In genomic region chr11:117874910-117875396, GRCh38 we compare ENCODE assay signal across 8 cellular contexts. TPM values are rescaled to one million over a fixed set of nuclear protein-coding genes. Genes with fewer than 3 reads are reported as not detected.
DNase-seq lines count a peak whose midpoint lies in the region; ATAC-seq and TF ChIP-seq lines count a peak whose summit lies in the region.

No MANE protein-coding gene starts in this region.

- H3K4me2 ChIP-seq in BLaER1 (peak overlapping the region; percentile 59), GM23338 (peak overlapping the region; percentile 99), neural progenitor cell (peak overlapping the region; percentile 89)

- H3K4me3 ChIP-seq in BLaER1 (no peak overlapping the region), GM23338 (peak overlapping the region; percentile 91), ectodermal cell (ENCODE audit: insufficient read depth, low read depth, low read length) (peak overlapping the region; percentile 55), neural progenitor cell (peak overlapping the region; percentile 72)

- H3K9me3 Mint-ChIP-seq in GM23338 (no peaks in the 10 kb centered on the region), neural progenitor cell (no peaks in the 10 kb centered on the region)

- no peak overlapping the region for H3K27ac Mint-ChIP-seq in GM23338
- peak overlapping the region; percentile 7 for H3K27ac Mint-ChIP-seq in neural progenitor cell

- TF ChIP-seq CTCF in GM23338 (conservative IDR thresholded peaks at IDR 0.05; ENCODE audit: low read depth in 2 of 2): no peak
- no peak for TF ChIP-seq CTCF in neural progenitor cell (IDR thresholded peaks at IDR 0.05)

- peaks cover 40% of the 10 kb centered on the region for H3K4me1 ChIP-seq in BLaER1
- peaks cover 34% of the 10 kb centered on the region for H3K4me1 ChIP-seq in GM23338 (ENCODE audit: insufficient read depth)
- H3K4me1 ChIP-seq in ectodermal cell (ENCODE audit: control insufficient read depth, insufficient read depth, low read length): peaks cover 37% of the 10 kb centered on the region
- H3K4me1 ChIP-seq in neural progenitor cell: peaks cover 56% of the 10 kb centered on the region

- H3K9me3 ChIP-seq in BLaER1 (no peaks in the 10 kb centered on the region), ectodermal cell (ENCODE audit: control insufficient read depth, low read length) (no peaks in the 10 kb centered on the region), neural progenitor cell (ENCODE audit: low read depth) (no peaks in the 10 kb centered on the region)

- no peak for DNase-seq in GM23338 (ENCODE audit: low spot score)
- DNase-seq in neural progenitor cell (ENCODE audit: low spot score): no peak
- DNase-seq in MV-4-11 (lab: John Stamatoyannopoulos, UW): no peak
- no peak for DNase-seq in NCI-H187 treated with DMSO at 0.1 percent for 48 hours (lab: John Stamatoyannopoulos, UW)
- DNase-seq in NCI-H2171 treated with DMSO at 0.1 percent for 48 hours (lab: John Stamatoyannopoulos, UW): no peak
- DNase-seq in activated effector memory CD4-positive, alpha-beta T cell treated with anti-CD3 and anti-CD28 coated beads, Interleukin-2, amount 50 U/mL, for 16 hours: no peak

- H3K36me3 Mint-ChIP-seq in GM23338 (ENCODE audit: low read depth) (no peaks in the 10 kb centered on the region), neural progenitor cell (peaks cover 2% of the 10 kb centered on the region)

- H3K4me1 Mint-ChIP-seq in GM23338 (peaks cover 48% of the 10 kb centered on the region), neural progenitor cell (peaks cover 59% of the 10 kb centered on the region)

- H3F3A ChIP-seq in GM23338 (replicated peaks; ENCODE audit: low read depth): no peaks in the 10 kb centered on the region; the same call in 1 of the 2 replicates
- peaks cover 32% of the 10 kb centered on the region for H3F3A ChIP-seq in neural progenitor cell (ENCODE audit: low read depth)

- H2AFZ ChIP-seq in GM23338 (no peak overlapping the region), neural progenitor cell (replicated peaks) (no peak overlapping the region)

- H3K9ac ChIP-seq in BLaER1 (no peak overlapping the region), neural progenitor cell (no peak overlapping the region)

- H3K36me3 ChIP-seq in BLaER1 (no peaks in the 10 kb centered on the region), GM23338 (ENCODE audit: insufficient read depth) (no peaks in the 10 kb centered on the region), ectodermal cell (ENCODE audit: control insufficient read depth, insufficient read depth, low read length) (no peaks in the 10 kb centered on the region), neural progenitor cell (no peaks in the 10 kb centered on the region)

- H3K27ac ChIP-seq in BLaER1 (no peak overlapping the region), GM23338 (ENCODE audit: low read depth) (no peak overlapping the region), ectodermal cell (ENCODE audit: insufficient read depth, low read depth, low read length, poor library complexity, severe bottlenecking) (no peak overlapping the region), neural progenitor cell (no peak overlapping the region)

- H3K27me3 Mint-ChIP-seq in GM23338 (ENCODE audit: insufficient read depth, low read depth, poor library complexity) (peaks cover 18% of the 10 kb centered on the region), neural progenitor cell (ENCODE audit: insufficient read depth, low read depth) (peaks cover 17% of the 10 kb centered on the region)

- ATAC-seq in GM23338: peak; percentile 2

- H3K4me3 Mint-ChIP-seq in GM23338: peak overlapping the region; percentile 97
- peak overlapping the region; percentile 99 for H3K4me3 Mint-ChIP-seq in neural progenitor cell

- no peaks in the 10 kb centered on the region for H3K9me2 ChIP-seq in GM23338 (ENCODE audit: insufficient read depth)

- WGBS in ectodermal cell, 2 experiments: 91% methylated on average over 4 of the region's 4 CpGs

- peaks cover 15% of the 10 kb centered on the region; the same call in 1 of the 2 replicates for H3K79me2 ChIP-seq in GM23338 (replicated peaks; ENCODE audit: insufficient read depth)
- peaks cover 64% of the 10 kb centered on the region for H3K79me2 ChIP-seq in neural progenitor cell (ENCODE audit: low read depth)

- H4K20me1 ChIP-seq in BLaER1: no peaks in the 10 kb centered on the region; the same call in 1 of the 2 replicates
- peaks cover 7% of the 10 kb centered on the region; the same call in 1 of the 2 replicates for H4K20me1 ChIP-seq in GM23338 (replicated peaks; ENCODE audit: insufficient read depth)
- H4K20me1 ChIP-seq in neural progenitor cell (ENCODE audit: low read depth): peaks cover 49% of the 10 kb centered on the region

- H3K27me3 ChIP-seq in BLaER1 (peaks cover 72% of the 10 kb centered on the region), GM23338 (ENCODE audit: insufficient read depth) (peaks cover 40% of the 10 kb centered on the region), ectodermal cell (ENCODE audit: control insufficient read depth, insufficient read depth, low read length, poor library complexity, severe bottlenecking) (peaks cover 14% of the 10 kb centered on the region), neural progenitor cell (peaks cover 21% of the 10 kb centered on the region)

TF ChIP-seq in GM23338, 12 proteins besides CTCF, POLR2A, EP300 and RAD21 (continues in another document):
- TF ChIP-seq ZNF114 (CRISPR knock-in tag; IDR thresholded peaks at IDR 0.05): no peak
- TF ChIP-seq, protein P1, sequence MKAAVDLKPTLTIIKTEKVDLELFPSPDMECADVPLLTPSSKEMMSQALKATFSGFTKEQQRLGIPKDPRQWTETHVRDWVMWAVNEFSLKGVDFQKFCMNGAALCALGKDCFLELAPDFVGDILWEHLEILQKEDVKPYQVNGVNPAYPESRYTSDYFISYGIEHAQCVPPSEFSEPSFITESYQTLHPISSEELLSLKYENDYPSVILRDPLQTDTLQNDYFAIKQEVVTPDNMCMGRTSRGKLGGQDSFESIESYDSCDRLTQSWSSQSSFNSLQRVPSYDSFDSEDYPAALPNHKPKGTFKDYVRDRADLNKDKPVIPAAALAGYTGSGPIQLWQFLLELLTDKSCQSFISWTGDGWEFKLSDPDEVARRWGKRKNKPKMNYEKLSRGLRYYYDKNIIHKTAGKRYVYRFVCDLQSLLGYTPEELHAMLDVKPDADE (IDR thresholded peaks at IDR 0.05): no peak

RNA-seq across cellular contexts. Expression of gene FXYD6, which starts 1.5 kb away (rescaled TPM):
- total RNA-seq in GM23338 (2014; rRNA removed; shearing (Covaris generic)): 25.6 and 30.7 TPM in 2 replicates
- 21.8 and 26.2 TPM in 2 replicates for polyA plus RNA-seq in GM23338 (2016; fragmentation: Nextera tagmentation; extraction: Ambion mirVana)
- 216 TPM for polyA plus RNA-seq in ectodermal cell (2013, experiment 1 of 4)
- polyA plus RNA-seq in ectodermal cell (2013, experiment 2 of 4): 212 TPM
- polyA plus RNA-seq in ectodermal cell (2013, experiment 3 of 4): 177 TPM
- polyA plus RNA-seq in ectodermal cell (2013, experiment 4 of 4): 204 TPM
- 95.6 and 123 TPM in 2 replicates for total RNA-seq in neural progenitor cell (ENCODE audit: low replicate concordance)

RNA-seq across cellular contexts. Expression of gene FXYD2, which starts 50.4 kb away (rescaled TPM):
- 0.12 and 0.59 TPM in 2 replicates for total RNA-seq in GM23338 (2014; rRNA removed; shearing (Covaris generic))
- polyA plus RNA-seq in GM23338 (2016; fragmentation: Nextera tagmentation; extraction: Ambion mirVana): 0.12 and 1.4 TPM in 2 replicates
- polyA plus RNA-seq in ectodermal cell (2013, experiment 1 of 4): 2.2 TPM
- polyA plus RNA-seq in ectodermal cell (2013, experiment 2 of 4): 0.78 TPM
- 1.2 TPM for polyA plus RNA-seq in ectodermal cell (2013, experiment 3 of 4)
- 2.1 TPM for polyA plus RNA-seq in ectodermal cell (2013, experiment 4 of 4)
- total RNA-seq in neural progenitor cell (ENCODE audit: low replicate concordance): 1.7 and 1.9 TPM in 2 replicates

RNA-seq across cellular contexts. Expression of gene TMPRSS13, which starts 54.2 kb away (rescaled TPM):
- 0.08 and 0.31 TPM in 2 replicates for total RNA-seq in GM23338 (2014; rRNA removed; shearing (Covaris generic))
- 0.10 TPM in 1 of 2 replicates, not detected in the other for polyA plus RNA-seq in GM23338 (2016; fragmentation: Nextera tagmentation; extraction: Ambion mirVana)
- polyA plus RNA-seq in ectodermal cell (2013, experiment 1 of 4): 1.0 TPM
- 0.30 TPM for polyA plus RNA-seq in ectodermal cell (2013, experiment 2 of 4)
- 0.11 TPM for polyA plus RNA-seq in ectodermal cell (2013, experiment 3 of 4)
- 0.12 TPM for polyA plus RNA-seq in ectodermal cell (2013, experiment 4 of 4)
- total RNA-seq in neural progenitor cell (ENCODE audit: low replicate concordance): 0.22 TPM in 1 of 2 replicates, not detected in the other
